In genomic region chr1:115170396-115170795, GRCh38 we compare ENCODE assay signal across 21 cellular contexts.
"Had no signal": no experiment of that assay in that cellular context is flagged by ENCODE, and none has a peak within 500 bp of the region (broad histone marks: within the 10 kb centered on the region; RNA-seq: fewer than 3 reads in every experiment).

No MANE protein-coding gene starts in this region.

- H3K4me1 Mint-ChIP-seq: neural crest cell had no signal

- ATAC-seq: activated CD8-positive, alpha-beta T cell treated with anti-CD3 and anti-CD28 coated beads, Interleukin-2, amount 10 ng/mL, durations not matched to agents 7 days and 5 days; activated T-cell treated with anti-CD3 and anti-CD28 coated beads, Interleukin-2, amount 50 U/mL, for 4 hours; esophagus mucosa; left lobe of liver; right cardiac atrium had no signal

- H3K4me3 Mint-ChIP-seq: activated CD8-positive, alpha-beta T cell treated with anti-CD3 and anti-CD28 coated beads, Interleukin-2, amount 10 ng/mL, durations not matched to agents 7 days and 5 days; activated naive CD4-positive, alpha-beta T cell treated with anti-CD3 and anti-CD28 coated beads for 36 hours; activated T-cell treated with anti-CD3 and anti-CD28 coated beads, Interleukin-2, amount 50 U/mL, for 4 hours; neural crest cell had no signal

- DNase-seq: activated CD4-positive, alpha-beta T cell treated with anti-CD3 and anti-CD28 coated beads for 48 hours; activated CD4-positive, CD25-positive, alpha-beta regulatory T cell; activated CD8-positive, alpha-beta T cell treated with anti-CD3 and anti-CD28 coated beads, Interleukin-2, amount 10 ng/mL, durations not matched to agents 7 days and 5 days; activated naive CD4-positive, alpha-beta T cell treated with anti-CD3 and anti-CD28 coated beads for 36 hours; activated T-cell treated with anti-CD3 and anti-CD28 coated beads, Interleukin-2, amount 50 U/mL, for 4 hours; effector CD8-positive, alpha-beta T cell; glutamatergic neuron; hypothalamus; islet precursor cell; right cardiac atrium; stimulated activated CD4-positive, alpha-beta T cell treated with anti-CD3 and anti-CD28 coated beads, Interleukin-15, amount 100 ng/mL, for 24 hours; stimulated activated CD4-positive, alpha-beta T cell treated with anti-CD3 and anti-CD28 coated beads, Interleukin-2, amount 100 ng/mL, for 48 hours; T-helper 1 cell; T1000; thyroid gland had no signal

- H3K4me3 ChIP-seq: ascending aorta, prostate gland, skin epidermis, thyroid gland had no signal

- H3K27me3 ChIP-seq: ascending aorta, thyroid gland had no signal

- H3K4me1 ChIP-seq: prostate gland, thyroid gland had no signal

- H3K27ac ChIP-seq: ascending aorta, prostate gland, thyroid gland had no signal

- H3K27ac Mint-ChIP-seq: activated CD8-positive, alpha-beta T cell treated with anti-CD3 and anti-CD28 coated beads, Interleukin-2, amount 10 ng/mL, durations not matched to agents 7 days and 5 days; activated naive CD4-positive, alpha-beta T cell treated with anti-CD3 and anti-CD28 coated beads for 36 hours had no signal

- H3K9me3 Mint-ChIP-seq: activated naive CD4-positive, alpha-beta T cell treated with anti-CD3 and anti-CD28 coated beads for 36 hours; activated T-cell treated with anti-CD3 and anti-CD28 coated beads, Interleukin-2, amount 50 U/mL, for 4 hours had no signal

- H3K36me3 ChIP-seq: ascending aorta, prostate gland, thyroid gland had no signal

- H3K9me3 ChIP-seq: ascending aorta, prostate gland, thyroid gland had no signal
